ENCODE assay signal across 8 cellular contexts in genomic region chr6:37019065-37019450, GRCh38. TPM values are rescaled to one million over a fixed set of nuclear protein-coding genes. Genes with fewer than 3 reads are reported as not detected.
DNase-seq lines count a peak whose midpoint lies in the region; ATAC-seq and TF ChIP-seq lines count a peak whose summit lies in the region.

No MANE protein-coding gene starts in this region.

- H3K27ac ChIP-seq in prostate gland: peak overlapping the region; percentile 42 to 58

- no peaks in the 10 kb centered on the region for H3K9me3 Mint-ChIP-seq in brain

- WGBS in prostate gland: 24% methylated on average over 2 of the region's 2 CpGs

- H3K4me3 ChIP-seq in prostate gland: no peak overlapping the region

- no peaks in the 10 kb centered on the region for H3K36me3 Mint-ChIP-seq in brain

- DNase-seq in NCI-H524 (lab: John Stamatoyannopoulos, UW) (peak; percentile 37 to 61), NCI-H524 treated with DMSO at 0.1 percent for 48 hours (lab: John Stamatoyannopoulos, UW) (no peak), NCI-H2081 (lab: John Stamatoyannopoulos, UW) (peak; percentile 78 to 90), prostate gland (ENCODE audit: low spot score) (peak; percentile 44), activated gamma-delta T cell treated with Interleukin-2 at 50 U/mL for 16 hours (no peak)
- no peak for DNase-seq in activated CD4-positive, CD25-positive, alpha-beta regulatory T cell treated with anti-CD3 and anti-CD28 coated beads, Interleukin-2, amount 50 U/mL, for 72 hours

- peaks cover 3% of the 10 kb centered on the region for H3K4me1 ChIP-seq in prostate gland (replicated peaks)

- H3K9me3 ChIP-seq in prostate gland: no peaks in the 10 kb centered on the region

- intact Hi-C loops in prostate gland (cut with DNase I): loop anchor here (2.0 to 10.0 kb wide), 2 partner anchors 34 to 134 kb away; partner anchors contain the start of gene C6orf89

- H3K36me3 ChIP-seq in prostate gland: no peaks in the 10 kb centered on the region

- no peak for TF ChIP-seq CTCF in brain (conservative IDR thresholded peaks at IDR 0.05)
- TF ChIP-seq CTCF in prostate gland (IDR thresholded peaks at IDR 0.05): no peak

- no peaks in the 10 kb centered on the region for H3K27me3 Mint-ChIP-seq in brain

- no peaks in the 10 kb centered on the region for H3K27me3 ChIP-seq in prostate gland (replicated peaks; ENCODE audit: insufficient read depth)

- peaks cover 50% of the 10 kb centered on the region for H3K4me1 Mint-ChIP-seq in brain

- H3K4me3 Mint-ChIP-seq in brain: no peak overlapping the region

- no peak for TF ChIP-seq POLR2A in prostate gland (IDR thresholded peaks at IDR 0.05)

- no peak for ATAC-seq in GM19455 (IDR thresholded peaks at IDR 0.05; ENCODE audit: unreplicated experiment)

- H3K27ac Mint-ChIP-seq in brain: peak overlapping the region; percentile 9 to 93 (median 64)

RNA-seq across cellular contexts. Expression of gene FGD2, which starts 13.6 kb away (rescaled TPM):
- polyA plus RNA-seq in brain (ENCODE audit: insufficient read depth, low read depth, low replicate concordance): 0.58 TPM
- total RNA-seq in prostate gland: 10 to 100 TPM in 1 of 2 donors, 1 to 10 TPM in 1; 3.4 to 17.9 TPM

RNA-seq across cellular contexts. Expression of gene MTCH1, which starts 33.1 kb away (rescaled TPM):
- 468 TPM for polyA plus RNA-seq in brain (ENCODE audit: insufficient read depth, low read depth, low replicate concordance)
- total RNA-seq in prostate gland: 100 to 1,000 TPM; 269 to 367 TPM

Comparison
In these comparisons a context has a peak if more than half of its experiments do, and no peak if none do; other contexts are left out.
1. DNase-seq: peak in NCI-H524 (2 of 2), NCI-H2081 (2 of 2) and prostate gland (single experiment); none in NCI-H524 treated with DMSO at 0.1 percent for 48 hours (single experiment), activated CD4-positive, CD25-positive, alpha-beta regulatory T cell treated with anti-CD3 and anti-CD28 coated beads, Interleukin-2, amount 50 U/mL, for 72 hours (single experiment) and activated gamma-delta T cell treated with Interleukin-2 at 50 U/mL for 16 hours (single experiment).